In genomic region chr7:36395171-36395894, GRCh38 we compare ENCODE assay signal across 31 cellular contexts. TPM values are rescaled to one million over a fixed set of nuclear protein-coding genes. Genes with fewer than 3 reads are reported as not detected.
DNase-seq lines count a peak whose midpoint lies in the region; ATAC-seq, FAIRE-seq and TF ChIP-seq lines count a peak whose summit lies in the region.
"Had no signal": no experiment of that assay in that cellular context is flagged by ENCODE, and none has a peak within 500 bp of the region (broad histone marks: within the 10 kb centered on the region; RNA-seq: fewer than 3 reads in every experiment).

No MANE protein-coding gene starts in this region.

- SMC1A ChIA-PET in GM12878 (lab: Charles Lee; ENCODE audit: uncharacterized antibody, unreplicated experiment): no interaction called here

- CTCF ChIA-PET in MCF 10A (lab: Yijun Ruan, JAX): interaction anchor here (1.5 to 1.9 kb wide), 2 partner anchors 28 to 46 kb away, joined by 4 read pairs; a partner anchor contains a TSS
- CTCF ChIA-PET in GM12878 (lab: Yijun Ruan, JAX): interaction anchor here (3.6 kb wide), 1 partner anchor 46 kb away, joined by 12 read pairs; no protein-coding TSS in a partner anchor

- WGBS in GM12878 (ENCODE audit: insufficient coverage, insufficient replicate concordance, low lambda C conversion rate, missing lambda C conversion rate): 100% methylated on average over 1 of the region's 1 CpG
- 94 to 100% (median 100%) methylated on average over 1 of the region's 1 CpG for WGBS in spleen, 5 donors

- H3K79me2 ChIP-seq in GM12878 (ENCODE audit: control insufficient read depth, insufficient read depth, low read length) (peaks cover 57% of the 10 kb centered on the region), fibroblast of lung (ENCODE audit: control insufficient read depth, insufficient read depth, low read length) (peaks cover 92% of the 10 kb centered on the region)

- H3K36me3 ChIP-seq in breast epithelium (no peaks in the 10 kb centered on the region), GM12878 (ENCODE audit: control insufficient read depth in 2 of 2, insufficient read depth in 2 of 2, low read length in 1 of 2) (peaks cover 4 to 6% of the 10 kb centered on the region in 2 experiments; a peak in 3 of 4 replicates), fibroblast of lung (ENCODE audit: control insufficient read depth, insufficient read depth, low read length) (no peaks in the 10 kb centered on the region), spleen (peaks cover 0 to 15% (median 0%) of the 10 kb centered on the region in 6 donors)
- H3K36me3 ChIP-seq: ascending aorta, pancreas, thoracic aorta, uterus had no signal

- intact Hi-C loops in MCF 10A (cut with micrococcal nuclease): no loop called here
- intact Hi-C loops in breast epithelium (cut with DNase I; ENCODE audit: low total_unique reads): loop anchor here (5.0 kb wide), 1 partner anchor 153 kb away; no protein-coding TSS in a partner anchor
- intact Hi-C loops in GM12878 (cut with micrococcal nuclease; ENCODE audit: unreplicated experiment): no loop called here
- intact Hi-C loops in spleen (cut with DNase I; ENCODE audit: low total_unique reads): no loop called here

- TF ChIP-seq RAD21 in GM12878 (IDR thresholded peaks at IDR 0.05; ENCODE audit: insufficient read depth, low read depth, low read length): no peak

- ATAC-seq in GM12878: no peak
- ATAC-seq in effector memory CD8-positive, alpha-beta T cell (replicated peaks): no peak
- ATAC-seq in GM21825 (IDR thresholded peaks at IDR 0.05; ENCODE audit: unreplicated experiment): no peak
- ATAC-seq: left cardiac atrium, pancreas, WTC11 had no signal

- H3K27ac ChIP-seq in breast epithelium (no peak overlapping the region), GM12878 (ENCODE audit: control insufficient read depth, insufficient read depth) (no peak overlapping the region), fibroblast of lung (ENCODE audit: insufficient read depth, low read length) (no peak overlapping the region), spleen (no peak overlapping the region)
- H3K27ac ChIP-seq: ascending aorta, pancreas, thoracic aorta, uterus had no signal

- DNase-seq in MCF 10A (ENCODE audit: unreplicated experiment) (no peak), breast epithelium (ENCODE audit: low spot score in 2 of 2) (no peak), GM12878 (ENCODE audit: low read depth, low spot score) (no peak), fibroblast of lung (ENCODE audit: low read depth in 2 of 2) (no peak), stromal cell of bone marrow (ENCODE audit: low read depth) (peak; percentile 15), spleen (no peak)
- DNase-seq in effector memory CD8-positive, alpha-beta T cell: no peak
- DNase-seq: activated CD4-positive, alpha-beta T cell treated with anti-CD3 and anti-CD28 coated beads, Interleukin-2, amount 10 ng/mL, durations not matched to agents 7 days and 5 days; activated effector memory CD4-positive, alpha-beta T cell treated with anti-CD3 and anti-CD28 coated beads, Interleukin-2, amount 50 U/mL, for 16 hours; activated T-cell treated with anti-CD3 and anti-CD28 coated beads, Interleukin-2, amount 50 U/mL, for 24 hours; DMS79 treated with DMSO at 0.1 percent for 48 hours; GF-D8; hypothalamus; immature natural killer cell; left cardiac atrium; NCI-H146; nephron progenitor cell; pancreas; SHP77 treated with DMSO at 0.1 percent for 48 hours; stimulated activated naive CD8-positive, alpha-beta T cell treated with anti-CD3 and anti-CD28 coated beads, Interleukin-15, Interleukin-2, amounts not matched to agents 100 U/mL and 50 U/mL, for 24 hours; SW 1271; uterus had no signal

- RAD21 ChIA-PET in GM12878 (lab: Charles Lee; ENCODE audit: unreplicated experiment): no interaction called here

- H4K20me1 ChIP-seq in GM12878 (ENCODE audit: control insufficient read depth, insufficient read depth) (no peaks in the 10 kb centered on the region), fibroblast of lung (ENCODE audit: control insufficient read depth, extremely low read depth, insufficient read depth, low read length) (no peaks in the 10 kb centered on the region)

- H2AFZ ChIP-seq in GM12878 (ENCODE audit: control insufficient read depth, low read depth, low read length) (peak overlapping the region; percentile 36), fibroblast of lung (ENCODE audit: low read length) (peak overlapping the region; percentile 10)

- TF ChIP-seq CTCF in MCF 10A (IDR thresholded peaks at IDR 0.05; ENCODE audit: unreplicated experiment) (no peak), breast epithelium (IDR thresholded peaks at IDR 0.05) (no peak), GM12878 (IDR thresholded peaks at IDR 0.05 in 2 of 3, conservative IDR thresholded peaks at IDR 0.05 in 1 of 3; ENCODE audit: control insufficient read depth in 2 of 3, extremely low read depth in 1 of 3, insufficient read depth in 1 of 3, low read depth in 3 of 3, low read length in 3 of 3) (no peak), fibroblast of lung (conservative IDR thresholded peaks at IDR 0.05 in 1 of 2, IDR thresholded peaks at IDR 0.05 in 1 of 2; ENCODE audit: low read depth in 1 of 2, low read length in 2 of 2) (no peak), spleen (IDR thresholded peaks at IDR 0.05 in 8 of 11, conservative IDR thresholded peaks at IDR 0.05 in 3 of 11) (no peak)

- H3K4me3 Mint-ChIP-seq in MCF 10A (ENCODE audit: unreplicated experiment): no peak overlapping the region
- H3K4me3 Mint-ChIP-seq in effector memory CD8-positive, alpha-beta T cell: no peak overlapping the region
- H3K4me3 Mint-ChIP-seq: activated CD4-positive, alpha-beta T cell treated with anti-CD3 and anti-CD28 coated beads, Interleukin-2, amount 10 ng/mL, durations not matched to agents 7 days and 5 days; activated naive CD8-positive, alpha-beta T cell treated with anti-CD3 and anti-CD28 coated beads for 36 hours; activated T-cell treated with anti-CD3 and anti-CD28 coated beads, Interleukin-2, amount 50 U/mL, for 24 hours; central memory CD8-positive, alpha-beta T cell; dendritic cell treated with granulocyte-macrophage colony-stimulating factor and Interleukin-4, amounts not matched to agents 40 ng/mL and 50 ng/mL, for 4 days; immature natural killer cell; nephron progenitor cell; WTC11 had no signal

- H3K4me3 ChIP-seq in breast epithelium (no peak overlapping the region), GM12878 (no peak overlapping the region), fibroblast of lung (replicated peaks in 1 of 4; ENCODE audit: control extremely low read depth in 1 of 4, insufficient read depth in 1 of 4, low read depth in 3 of 4, low read length in 4 of 4) (no peak overlapping the region), spleen (no peak overlapping the region)
- H3K4me3 ChIP-seq: ascending aorta, pancreas, thoracic aorta, uterus had no signal

- H3K27me3 ChIP-seq in breast epithelium (no peaks in the 10 kb centered on the region), GM12878 (replicated peaks in 1 of 2; ENCODE audit: control insufficient read depth in 2 of 2, insufficient read depth in 2 of 2, low read length in 1 of 2) (no peaks in the 10 kb centered on the region), fibroblast of lung (ENCODE audit: control insufficient read depth, insufficient read depth, low read length) (no peaks in the 10 kb centered on the region), spleen (replicated peaks in 1 of 7) (peaks cover 0 to 5% (median 0%) of the 10 kb centered on the region in 7 donors)
- H3K27me3 ChIP-seq: ascending aorta, pancreas, uterus had no signal

- peaks cover 16% of the 10 kb centered on the region for H3K36me3 Mint-ChIP-seq in MCF 10A (ENCODE audit: insufficient read depth, unreplicated experiment)
- peaks cover under 1% of the 10 kb centered on the region for H3K36me3 Mint-ChIP-seq in effector memory CD8-positive, alpha-beta T cell (ENCODE audit: insufficient read depth)

- H3K9me3 ChIP-seq in breast epithelium (no peaks in the 10 kb centered on the region), GM12878 (replicated peaks; ENCODE audit: control insufficient read depth, insufficient read depth, low read length) (peaks cover 5% of the 10 kb centered on the region; the same call in 2 of the 3 replicates), fibroblast of lung (ENCODE audit: control insufficient read depth, insufficient read depth, low read depth, low read length) (no peaks in the 10 kb centered on the region), spleen (no peaks in the 10 kb centered on the region)
- H3K9me3 ChIP-seq: ascending aorta, pancreas, thoracic aorta, uterus had no signal

- H3K9me3 Mint-ChIP-seq in MCF 10A (ENCODE audit: unreplicated experiment): no peaks in the 10 kb centered on the region
- H3K9me3 Mint-ChIP-seq in effector memory CD8-positive, alpha-beta T cell: no peaks in the 10 kb centered on the region
- H3K9me3 Mint-ChIP-seq: central memory CD8-positive, alpha-beta T cell; immature natural killer cell had no signal

- BruUV-seq in MCF 10A (replicated peaks; lab: Mats Ljungman, UMichigan): no TSS peak
- BruUV-seq in GM12878 (replicated peaks; lab: Mats Ljungman, UMichigan): no TSS peak

- in situ Hi-C loops in GM12878 (cut with MboI): no loop called here

- no peak for TF ChIP-seq POLR2A in breast epithelium (IDR thresholded peaks at IDR 0.05)
- TF ChIP-seq POLR2A in GM12878 (IDR thresholded peaks at IDR 0.05; ENCODE audit: low read depth, low read length): no peak
- TF ChIP-seq POLR2A in spleen (IDR thresholded peaks at IDR 0.05): no peak

- peaks cover 65% of the 10 kb centered on the region for H3K4me1 Mint-ChIP-seq in MCF 10A (ENCODE audit: insufficient read depth, unreplicated experiment)
- H3K4me1 Mint-ChIP-seq in effector memory CD8-positive, alpha-beta T cell (ENCODE audit: low read depth in 2 of 2): peaks cover 9 to 19% of the 10 kb centered on the region in 2 donors

- no peaks in the 10 kb centered on the region for H3K4me1 ChIP-seq in breast epithelium
- no peaks in the 10 kb centered on the region for H3K4me1 ChIP-seq in GM12878 (ENCODE audit: control insufficient read depth, insufficient read depth, low read length)
- peaks cover 13% of the 10 kb centered on the region for H3K4me1 ChIP-seq in fibroblast of lung (ENCODE audit: control insufficient read depth, extremely low read depth, insufficient read depth, low read length)
- peaks cover 5 to 22% (median 17%) of the 10 kb centered on the region in 6 donors for H3K4me1 ChIP-seq in spleen

- H3K9ac ChIP-seq in GM12878 (ENCODE audit: control insufficient read depth, insufficient read depth, low read length) (no peak overlapping the region), fibroblast of lung (ENCODE audit: insufficient read depth, low read length) (no peak overlapping the region)

- H3K27me3 Mint-ChIP-seq in MCF 10A (ENCODE audit: insufficient read depth, unreplicated experiment): no peaks in the 10 kb centered on the region
- no peaks in the 10 kb centered on the region for H3K27me3 Mint-ChIP-seq in effector memory CD8-positive, alpha-beta T cell
- H3K27me3 Mint-ChIP-seq: activated CD4-positive, alpha-beta T cell treated with anti-CD3 and anti-CD28 coated beads, Interleukin-2, amount 10 ng/mL, durations not matched to agents 7 days and 5 days; central memory CD8-positive, alpha-beta T cell; dendritic cell treated with granulocyte-macrophage colony-stimulating factor and Interleukin-4, amounts not matched to agents 40 ng/mL and 50 ng/mL, for 4 days had no signal

- POLR2A ChIA-PET in MCF 10A (lab: Yijun Ruan, JAX) (interaction anchor here (0.9 to 7.2 kb wide), 2 partner anchors 13 to 276 kb away, joined by 3 to 73 read pairs; no protein-coding TSS in a partner anchor), GM12878 (lab: Charles Lee) (no interaction called here)

- peak overlapping the region; percentile 87 for H3K27ac Mint-ChIP-seq in MCF 10A (ENCODE audit: low read depth, unreplicated experiment)
- H3K27ac Mint-ChIP-seq in effector memory CD8-positive, alpha-beta T cell: no peak overlapping the region
- H3K27ac Mint-ChIP-seq: activated CD4-positive, alpha-beta T cell treated with anti-CD3 and anti-CD28 coated beads, Interleukin-2, amount 10 ng/mL, durations not matched to agents 7 days and 5 days; activated naive CD8-positive, alpha-beta T cell treated with anti-CD3 and anti-CD28 coated beads for 36 hours; activated T-cell treated with anti-CD3 and anti-CD28 coated beads, Interleukin-2, amount 50 U/mL, for 24 hours; dendritic cell treated with granulocyte-macrophage colony-stimulating factor and Interleukin-4, amounts not matched to agents 40 ng/mL and 50 ng/mL, for 4 days; immature natural killer cell; nephron progenitor cell; WTC11 had no signal

- no peak for TF ChIP-seq EP300 in GM12878 (IDR thresholded peaks at IDR 0.05; ENCODE audit: borderline replicate concordance in 1 of 2, control insufficient read depth in 1 of 2, low read depth in 2 of 2, low read length in 2 of 2)

- FAIRE-seq in GM12878 (lab: Jason Lieb, UNC): no peak
- FAIRE-seq: A204.1, H54, pancreas had no signal

- H3K4me2 ChIP-seq in GM12878 (ENCODE audit: control insufficient read depth, insufficient read depth): no peak overlapping the region
- H3K4me2 ChIP-seq in fibroblast of lung (ENCODE audit: extremely low read depth, insufficient read depth, low read length): no peak overlapping the region

RNA-seq across cellular contexts. Expression of gene ANLN, which starts 5.7 kb away (rescaled TPM):
- total RNA-seq in MCF 10A (2022) (64.3 and 104 TPM in 2 replicates), breast epithelium (1 to 10 TPM; 2.3 to 5.4 (median 5.0) TPM), GM12878 (2014; rRNA removed) (24.6 and 26.0 TPM in 2 replicates), GM12878 (2014; rRNA removed; fragmentation: Illumina TruSeq; extraction: Trizol) (30.0 and 32.1 TPM in 2 replicates), GM12878 (2021) (29.1 and 30.3 TPM in 2 replicates), fibroblast of lung (6.2 and 21.5 TPM in 2 replicates), spleen (10 to 100 TPM in 2 of 7 donors, 1 to 10 TPM in 5; 1.7 to 14.9 (median 5.1) TPM)
- 56.9 and 69.1 TPM in 2 replicates for total RNA-seq in GM12878 (2013; cell fraction: nucleolus; rRNA removed)
- polyA plus RNA-seq in GM12878 (2011; ENCODE audit: low read depth): 3.4 TPM
- polyA plus RNA-seq in GM12878 (2011; rRNA removed) (19.5 and 20.1 TPM in 2 replicates), GM12878 (2014; fragmentation: Illumina TruSeq; extraction: Trizol) (24.7 and 30.5 TPM in 2 replicates), GM12878 (2014; fragmentation: Nextera tagmentation; extraction: Ambion mirVana) (10 to 100 TPM in 1 of 2 experiments, 1 to 10 TPM in 1; 9.5 to 10.6 TPM), GM12878 (2014; rRNA removed) (12.3 and 14.0 TPM in 2 replicates), GM12878 (2016; fragmentation: Nextera tagmentation; extraction: Ambion mirVana) (10 to 100 TPM; 23.8 to 25.4 TPM), fibroblast of lung (25.3 and 93.2 TPM in 2 replicates), spleen (1 to 10 TPM in 2 of 3 donors, under 1 TPM in 1; 0.91 to 2.1 (median 1.4) TPM)
- polyA plus RNA-seq in GM12878 (2011; cell fraction: cytosol; rRNA removed): 18.0 and 21.6 TPM in 2 replicates
- 32.5 and 49.3 TPM in 2 replicates for polyA plus RNA-seq in GM12878 (2011; cell fraction: nucleus; rRNA removed)
- 5.2 and 7.8 TPM in 2 replicates for polyA plus RNA-seq in GM12878 (2012)
- 79.8 and 82.1 TPM in 2 replicates for polyA minus RNA-seq in GM12878 (2011; rRNA and poly(A)+ RNA removed)
- 27.5 and 32.7 TPM in 2 replicates for polyA minus RNA-seq in GM12878 (2011; cell fraction: cytosol; rRNA and poly(A)+ RNA removed)
- polyA minus RNA-seq in GM12878 (2011; cell fraction: nucleus; rRNA and poly(A)+ RNA removed): 36.2 and 48.2 TPM in 2 replicates
- 23.3 and 82.8 TPM in 2 replicates for polyA plus RNA-seq in fibroblast of lung (2012)
- polyA minus RNA-seq in fibroblast of lung (ENCODE audit: low replicate concordance): 26.8 and 125 TPM in 2 replicates
